ENCODE assay signal across 14 cellular contexts in the genomic region with DNA sequence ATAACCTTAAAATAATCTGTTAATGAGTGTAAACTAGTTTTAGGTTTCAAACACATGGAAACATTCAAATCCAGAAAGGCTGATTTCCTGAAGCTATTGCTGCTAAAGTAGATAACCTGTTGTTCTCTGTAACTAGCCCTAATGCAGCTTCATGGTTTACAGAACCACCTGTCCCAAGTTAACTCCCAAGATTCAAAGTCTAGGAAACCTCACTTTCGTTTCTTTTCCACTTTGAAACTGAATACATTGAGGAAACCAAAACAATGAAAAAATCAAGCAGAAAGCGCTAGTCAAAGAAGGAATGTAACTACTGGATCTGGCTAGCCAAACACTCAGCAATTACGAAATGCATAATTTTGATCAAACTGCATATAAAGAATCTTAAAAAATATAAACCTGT. TPM values are rescaled to one million over a fixed set of nuclear protein-coding genes. Genes with fewer than 3 reads are reported as not detected.
DNase-seq lines count a peak whose midpoint lies in the region; ATAC-seq, FAIRE-seq and TF ChIP-seq lines count a peak whose summit lies in the region.
"Had no signal": no experiment of that assay in that cellular context is flagged by ENCODE, and none has a peak within 500 bp of the region (broad histone marks: within the 10 kb centered on the region; RNA-seq: fewer than 3 reads in every experiment).

No MANE protein-coding gene starts in this region.

- RAD21 ChIA-PET in GM12878 (lab: Charles Lee; ENCODE audit: unreplicated experiment), result interaction anchor here (0.8 to 5.1 kb wide), 7 partner anchors 14 to 547 kb away, joined by 3 to 53 read pairs (median 19); a partner anchor contains a TSS

- no peak for ATAC-seq in Right ventricle myocardium inferior
- ATAC-seq in GM12878, result peak; percentile 16; the same call in 1 of the 3 replicates
- ATAC-seq in GM18909 (IDR thresholded peaks at IDR 0.05; ENCODE audit: poor library complexity, unreplicated experiment), result no peak
- no peak for ATAC-seq in esophagus mucosa
- ATAC-seq in GM18861 (IDR thresholded peaks at IDR 0.05; ENCODE audit: unreplicated experiment), result no peak
- ATAC-seq: foreskin keratinocyte had no signal

- H3K36me3 Mint-ChIP-seq in type B pancreatic cell, result peaks cover 17% of the 10 kb centered on the region

- POLR2A ChIA-PET in GM12878 (lab: Charles Lee), result interaction anchor here (0.6 to 2.5 kb wide), 5 partner anchors 12 to 54 kb away, joined by 3 to 25 read pairs (median 11); a partner anchor contains a TSS

- no peak for FAIRE-seq in GM12878 (lab: Jason Lieb, UNC)

- no peak overlapping the region for H2AFZ ChIP-seq in GM12878 (ENCODE audit: control insufficient read depth, low read depth, low read length)

- H3K27ac ChIP-seq in left ventricle myocardium inferior (replicated peaks), result peak overlapping the region; percentile 27
- no peak overlapping the region; the same call in 1 of the 2 replicates for H3K27ac ChIP-seq in GM12878 (ENCODE audit: control insufficient read depth, insufficient read depth)
- H3K27ac ChIP-seq: foreskin keratinocyte had no signal

- no peak for TF ChIP-seq CTCF in left ventricle myocardium inferior (IDR thresholded peaks at IDR 0.05; ENCODE audit: borderline replicate concordance)
- TF ChIP-seq CTCF in GM12878 (IDR thresholded peaks at IDR 0.05 in 2 of 3, conservative IDR thresholded peaks at IDR 0.05 in 1 of 3; ENCODE audit: control insufficient read depth in 2 of 3, extremely low read depth in 1 of 3, insufficient read depth in 1 of 3, low read depth in 3 of 3, low read length in 3 of 3), result no peak
- TF ChIP-seq CTCF in type B pancreatic cell (conservative IDR thresholded peaks at IDR 0.05), result no peak

- in situ Hi-C loops in GM12878 (cut with MboI), result no loop called here

- TF ChIP-seq EP300 in GM12878 (IDR thresholded peaks at IDR 0.05; ENCODE audit: borderline replicate concordance in 1 of 2, control insufficient read depth in 1 of 2, low read depth in 2 of 2, low read length in 2 of 2), result no peak

- peaks cover 1% of the 10 kb centered on the region for H3K36me3 ChIP-seq in left ventricle myocardium inferior
- peaks cover 0 to 2% of the 10 kb centered on the region in 2 experiments; a peak in 1 of 4 replicates for H3K36me3 ChIP-seq in GM12878 (ENCODE audit: control insufficient read depth in 2 of 2, insufficient read depth in 2 of 2, low read length in 1 of 2)

- DNase-seq in left ventricle myocardium inferior (no peak), Right ventricle myocardium inferior (ENCODE audit: missing footprints) (no peak), GM12878 (ENCODE audit: low read depth, low spot score) (no peak), left kidney (ENCODE audit: low read depth, low spot score) (peak; percentile 25), type B pancreatic cell (ENCODE audit: extremely low spot score, unreplicated experiment) (no peak)
- DNase-seq: activated CD4-positive, alpha-beta T cell treated with anti-CD3 and anti-CD28 coated beads, Interleukin-2, amount 50 U/mL, for 1 hour; activated gamma-delta T cell treated with Interleukin-2 at 50 U/mL for 16 hours; DND-41; foreskin keratinocyte; NCI-H1930; NCI-H774 had no signal

- H3K9me3 Mint-ChIP-seq in type B pancreatic cell, result no peaks in the 10 kb centered on the region

- H3K4me1 ChIP-seq in left ventricle myocardium inferior, result peaks cover 63% of the 10 kb centered on the region
- 0 out of 2 replicates have a peak, but pooled peaks cover 4% of the 10 kb centered on the region for H3K4me1 ChIP-seq in GM12878 (ENCODE audit: control insufficient read depth, insufficient read depth, low read length)

- intact Hi-C loops in left ventricle myocardium inferior (cut with micrococcal nuclease) (no loop called here), Right ventricle myocardium inferior (cut with DNase I) (no loop called here), GM12878 (cut with micrococcal nuclease; ENCODE audit: unreplicated experiment) (no loop called here)

- H3K4me3 Mint-ChIP-seq in type B pancreatic cell, result no peak overlapping the region

- no peaks in the 10 kb centered on the region for H3K27me3 Mint-ChIP-seq in type B pancreatic cell

- SMC1A ChIA-PET in GM12878 (lab: Charles Lee; ENCODE audit: uncharacterized antibody, unreplicated experiment), result interaction anchor here (1.1 to 4.2 kb wide), 5 partner anchors 9 to 104 kb away, joined by 3 to 80 read pairs (median 17); no protein-coding TSS in a partner anchor

- peaks cover 53% of the 10 kb centered on the region for H3K79me2 ChIP-seq in GM12878 (ENCODE audit: control insufficient read depth, insufficient read depth, low read length)

- H3K9ac ChIP-seq in GM12878 (ENCODE audit: control insufficient read depth, insufficient read depth, low read length), result no peak overlapping the region

- peaks cover 22% of the 10 kb centered on the region for H3K4me1 Mint-ChIP-seq in type B pancreatic cell (ENCODE audit: unreplicated experiment)

- H4K20me1 ChIP-seq in GM12878 (ENCODE audit: control insufficient read depth, insufficient read depth), result no peaks in the 10 kb centered on the region

- no peaks in the 10 kb centered on the region for H3K27me3 ChIP-seq in left ventricle myocardium inferior (ENCODE audit: low read depth)
- H3K27me3 ChIP-seq in GM12878 (replicated peaks in 1 of 2; ENCODE audit: control insufficient read depth in 2 of 2, insufficient read depth in 2 of 2, low read length in 1 of 2), result no peaks in the 10 kb centered on the region
- H3K27me3 ChIP-seq: foreskin keratinocyte had no signal

- H3K4me3 ChIP-seq in left ventricle myocardium inferior (no peak overlapping the region), GM12878 (0 out of 2 replicates have a peak overlapping the region, but pooled peaks have one; percentile 19)

- WGBS in GM12878 (ENCODE audit: insufficient coverage, insufficient replicate concordance, low lambda C conversion rate, missing lambda C conversion rate), result 81% methylated on average over 3 of the region's 3 CpGs

- H3K9me3 ChIP-seq in left ventricle myocardium inferior (replicated peaks) (no peaks in the 10 kb centered on the region), GM12878 (replicated peaks; ENCODE audit: control insufficient read depth, insufficient read depth, low read length) (no peaks in the 10 kb centered on the region; the same call in 2 of the 3 replicates)

- no peak for TF ChIP-seq RAD21 in GM12878 (IDR thresholded peaks at IDR 0.05; ENCODE audit: insufficient read depth, low read depth, low read length)

- peak overlapping the region; percentile 24 for H3K27ac Mint-ChIP-seq in type B pancreatic cell

- no TSS peak for BruUV-seq in GM12878 (replicated peaks; lab: Mats Ljungman, UMichigan)

- CTCF ChIA-PET in GM12878 (lab: Yijun Ruan, JAX), result interaction anchor here (0.5 to 4.9 kb wide), 8 partner anchors 9 to 138 kb away, joined by 3 to 51 read pairs (median 12); a partner anchor contains a TSS

- peak overlapping the region; percentile 28; the same call in 1 of the 2 replicates for H3K4me2 ChIP-seq in GM12878 (ENCODE audit: control insufficient read depth, insufficient read depth)

- TF ChIP-seq POLR2A in GM12878 (IDR thresholded peaks at IDR 0.05; ENCODE audit: low read depth, low read length), result no peak

TF ChIP-seq in GM12878, 131 proteins besides CTCF, POLR2A, EP300 and RAD21 (continues in another document):
- TF ChIP-seq, protein P1, sequence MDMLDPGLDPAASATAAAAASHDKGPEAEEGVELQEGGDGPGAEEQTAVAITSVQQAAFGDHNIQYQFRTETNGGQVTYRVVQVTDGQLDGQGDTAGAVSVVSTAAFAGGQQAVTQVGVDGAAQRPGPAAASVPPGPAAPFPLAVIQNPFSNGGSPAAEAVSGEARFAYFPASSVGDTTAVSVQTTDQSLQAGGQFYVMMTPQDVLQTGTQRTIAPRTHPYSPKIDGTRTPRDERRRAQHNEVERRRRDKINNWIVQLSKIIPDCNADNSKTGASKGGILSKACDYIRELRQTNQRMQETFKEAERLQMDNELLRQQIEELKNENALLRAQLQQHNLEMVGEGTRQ (IDR thresholded peaks at IDR 0.05; ENCODE audit: borderline replicate concordance, low read depth, low read length), result no peak
- no peak for TF ChIP-seq STAT3 (IDR thresholded peaks at IDR 0.05; ENCODE audit: low read depth, low read length)
- TF ChIP-seq RELA (IDR thresholded peaks at IDR 0.05; ENCODE audit: borderline replicate concordance, partially characterized antibody), result no peak

RNA-seq across cellular contexts. Expression of a gene that starts 17.8 kb away (rescaled TPM):
- total RNA-seq in left ventricle myocardium inferior (154 TPM), Right ventricle myocardium inferior (137 TPM), GM12878 (2014; rRNA removed) (74.1 and 82.9 TPM in 2 replicates), GM12878 (2014; rRNA removed; fragmentation: Illumina TruSeq; extraction: Trizol) (64.7 and 64.9 TPM in 2 replicates), GM12878 (2021) (64.2 and 68.6 TPM in 2 replicates), type B pancreatic cell (ENCODE audit: low replicate concordance) (52.2 and 79.3 TPM in 2 replicates), esophagus mucosa (54.8 TPM)
- 99.7 and 106 TPM in 2 replicates for total RNA-seq in GM12878 (2013; cell fraction: nucleolus; rRNA removed)
- 25.0 TPM for polyA plus RNA-seq in GM12878 (2011; ENCODE audit: low read depth)
- polyA plus RNA-seq in GM12878 (2011; rRNA removed) (106 and 121 TPM in 2 replicates), GM12878 (2014; fragmentation: Illumina TruSeq; extraction: Trizol) (61.5 and 72.0 TPM in 2 replicates), GM12878 (2014; fragmentation: Nextera tagmentation; extraction: Ambion mirVana) (10 to 100 TPM; 40.1 to 45.2 TPM), GM12878 (2014; rRNA removed) (36.8 and 39.0 TPM in 2 replicates), GM12878 (2016; fragmentation: Nextera tagmentation; extraction: Ambion mirVana) (10 to 100 TPM; 66.9 to 73.5 TPM)
- 81.8 and 105 TPM in 2 replicates for polyA plus RNA-seq in GM12878 (2011; cell fraction: cytosol; rRNA removed)
- 27.1 and 33.8 TPM in 2 replicates for polyA plus RNA-seq in GM12878 (2011; cell fraction: nucleus; rRNA removed)
- 35.4 and 36.2 TPM in 2 replicates for polyA plus RNA-seq in GM12878 (2012)
- 204 and 235 TPM in 2 replicates for polyA minus RNA-seq in GM12878 (2011; rRNA and poly(A)+ RNA removed)
- 48.8 and 64.1 TPM in 2 replicates for polyA minus RNA-seq in GM12878 (2011; cell fraction: cytosol; rRNA and poly(A)+ RNA removed)
- polyA minus RNA-seq in GM12878 (2011; cell fraction: nucleus; rRNA and poly(A)+ RNA removed), result 31.1 and 54.0 TPM in 2 replicates
